In the genomic region with DNA sequence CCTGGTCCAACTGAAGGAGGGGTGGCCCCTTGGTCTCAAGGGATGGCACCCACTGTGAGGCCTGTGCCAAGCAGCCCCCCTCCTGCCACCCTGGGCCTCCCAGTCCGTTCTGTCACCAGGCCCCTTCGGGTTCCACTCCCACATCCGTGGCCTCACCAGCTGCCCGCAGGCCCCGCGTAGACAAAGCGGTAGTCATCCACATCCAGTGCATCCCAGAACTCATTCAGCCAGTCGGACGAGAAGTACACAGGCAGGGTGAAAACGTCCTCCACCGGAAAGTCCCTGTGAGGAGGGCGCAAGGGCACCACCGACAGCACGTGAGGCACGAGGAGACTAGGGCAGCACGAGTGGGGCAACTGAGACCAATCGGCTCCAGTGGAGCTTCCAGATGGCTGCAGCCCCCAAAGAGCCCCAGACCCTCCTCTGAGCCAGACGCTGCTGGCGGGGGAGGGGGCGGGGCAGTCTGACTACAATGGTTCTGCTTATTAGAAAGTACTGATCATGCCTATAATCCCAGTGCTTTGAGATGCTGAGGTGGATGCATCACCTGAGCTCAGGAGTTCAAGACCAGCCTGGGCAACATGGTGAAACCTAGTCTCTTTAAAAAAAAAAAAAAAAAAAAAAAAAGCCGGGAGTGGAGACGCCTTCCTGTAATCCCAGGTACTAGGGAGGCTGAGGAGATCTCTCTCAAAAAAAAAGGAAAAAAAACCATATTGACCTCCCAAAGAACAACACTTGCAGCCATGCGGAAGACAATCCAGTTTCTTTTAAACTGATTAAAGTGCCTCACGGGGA, we compare ENCODE assay signal across 8 cellular contexts. TPM values are rescaled to one million over a fixed set of nuclear protein-coding genes. Genes with fewer than 3 reads are reported as not detected.
A peak's percentile ranks its signal among the peaks of the same experiment; 100 is the strongest.
DNase-seq lines count a peak whose midpoint lies in the region; ATAC-seq and TF ChIP-seq lines count a peak whose summit lies in the region.

No MANE protein-coding gene starts in this region.

- in situ Hi-C loops in gastrocnemius medialis (cut with MboI; ENCODE audit: low sequenced_read_pairs in 4 of 4) = no loop called here

- H3K9me2 ChIP-seq in GM23338 (ENCODE audit: insufficient read depth) = no peaks in the 10 kb centered on the region

- H3K79me2 ChIP-seq in GM23338 (replicated peaks; ENCODE audit: insufficient read depth) = peaks cover 49% of the 10 kb centered on the region

- H3K27me3 ChIP-seq in GM23338 (ENCODE audit: insufficient read depth) (no peaks in the 10 kb centered on the region), WERI-Rb-1 (ENCODE audit: insufficient read depth, low read depth, severe bottlenecking) (no peaks in the 10 kb centered on the region), foreskin keratinocyte (no peaks in the 10 kb centered on the region), gastrocnemius medialis (no peaks in the 10 kb centered on the region)

- no peaks in the 10 kb centered on the region for H3K9me3 ChIP-seq in WERI-Rb-1 (ENCODE audit: severe bottlenecking)
- no peaks in the 10 kb centered on the region for H3K9me3 ChIP-seq in gastrocnemius medialis

- H3K4me2 ChIP-seq in GM23338 = peak overlapping the region; percentile 96

- peaks cover 21% of the 10 kb centered on the region for H3K36me3 Mint-ChIP-seq in GM23338 (ENCODE audit: low read depth)

- intact Hi-C loops in gastrocnemius medialis (cut with DNase I; ENCODE audit: low total_unique reads) = loop anchor here (2.0 kb wide), 1 partner anchor 23 kb away; no protein-coding TSS in a partner anchor

- no peak for TF ChIP-seq CTCF in GM23338 (conservative IDR thresholded peaks at IDR 0.05; ENCODE audit: low read depth in 2 of 2)
- no peak for TF ChIP-seq CTCF in WERI-Rb-1 (IDR thresholded peaks at IDR 0.05; ENCODE audit: low read depth, low read length)
- TF ChIP-seq CTCF in foreskin keratinocyte (conservative IDR thresholded peaks at IDR 0.05) = no peak
- TF ChIP-seq CTCF in gastrocnemius medialis (IDR thresholded peaks at IDR 0.05 in 4 of 5, conservative IDR thresholded peaks at IDR 0.05 in 1 of 5) = no peak

- no peak overlapping the region for H2AFZ ChIP-seq in GM23338

- peaks cover 3% of the 10 kb centered on the region; the same call in 1 of the 2 replicates for H4K20me1 ChIP-seq in GM23338 (replicated peaks; ENCODE audit: insufficient read depth)

- H3K4me3 ChIP-seq in GM23338 (peak overlapping the region; percentile 92), WERI-Rb-1 (ENCODE audit: low read depth, low read length) (peak overlapping the region; percentile 66), gastrocnemius medialis (peak overlapping the region; percentile 88 to 99 (median 98))

- no peaks in the 10 kb centered on the region; the same call in 2 of the 3 replicates for H3K9me3 Mint-ChIP-seq in GM23338

- no peak for ATAC-seq in GM23338
- ATAC-seq in foreskin keratinocyte = peak; percentile 54
- ATAC-seq in gastrocnemius medialis = no peak
- no peak for ATAC-seq in GM21576 (IDR thresholded peaks at IDR 0.05; ENCODE audit: unreplicated experiment)
- ATAC-seq in GM18498 (IDR thresholded peaks at IDR 0.05; ENCODE audit: unreplicated experiment) = no peak
- ATAC-seq in HG03521 (IDR thresholded peaks at IDR 0.05; ENCODE audit: unreplicated experiment) = no peak

- peak overlapping the region; percentile 95 for H3K4me3 Mint-ChIP-seq in GM23338

- H3K4me1 ChIP-seq in GM23338 (ENCODE audit: insufficient read depth) (peaks cover 15% of the 10 kb centered on the region; the same call in 1 of the 2 replicates), foreskin keratinocyte (peaks cover 4% of the 10 kb centered on the region), gastrocnemius medialis (peaks cover 27 to 35% of the 10 kb centered on the region in 2 donors)

- peaks cover 19% of the 10 kb centered on the region for H3K4me1 Mint-ChIP-seq in GM23338

- no peak overlapping the region for H3K27ac ChIP-seq in GM23338 (ENCODE audit: low read depth)
- no peak overlapping the region for H3K27ac ChIP-seq in WERI-Rb-1
- H3K27ac ChIP-seq in foreskin keratinocyte = peak overlapping the region; percentile 59
- H3K27ac ChIP-seq in gastrocnemius medialis = peak overlapping the region; percentile 90 to 97 (median 94)

- peak overlapping the region; percentile 88 for H3K27ac Mint-ChIP-seq in GM23338

- DNase-seq in GM23338 (ENCODE audit: low spot score) = no peak
- no peak for DNase-seq in WERI-Rb-1
- DNase-seq in foreskin keratinocyte = peak in 1 of 2 donors; percentile 42
- DNase-seq in gastrocnemius medialis = no peak
- DNase-seq in NCI-H510A treated with DMSO at 0.1 percent for 48 hours (lab: John Stamatoyannopoulos, UW) = no peak

- H3K27me3 Mint-ChIP-seq in GM23338 (ENCODE audit: insufficient read depth, low read depth, poor library complexity) = peaks cover 12% of the 10 kb centered on the region

- no peak for TF ChIP-seq POLR2A in gastrocnemius medialis (IDR thresholded peaks at IDR 0.05)

- H3K36me3 ChIP-seq in GM23338 (ENCODE audit: insufficient read depth) (no peaks in the 10 kb centered on the region), WERI-Rb-1 (no peaks in the 10 kb centered on the region), gastrocnemius medialis (peaks cover 0 to 27% of the 10 kb centered on the region in 2 donors)

- H3F3A ChIP-seq in GM23338 (replicated peaks; ENCODE audit: low read depth) = 0 out of 2 replicates have a peak, but pooled peaks cover 7% of the 10 kb centered on the region

TF ChIP-seq in GM23338, 12 proteins besides CTCF, POLR2A, EP300 and RAD21 (continues in another document):
- TF ChIP-seq, protein P1, sequence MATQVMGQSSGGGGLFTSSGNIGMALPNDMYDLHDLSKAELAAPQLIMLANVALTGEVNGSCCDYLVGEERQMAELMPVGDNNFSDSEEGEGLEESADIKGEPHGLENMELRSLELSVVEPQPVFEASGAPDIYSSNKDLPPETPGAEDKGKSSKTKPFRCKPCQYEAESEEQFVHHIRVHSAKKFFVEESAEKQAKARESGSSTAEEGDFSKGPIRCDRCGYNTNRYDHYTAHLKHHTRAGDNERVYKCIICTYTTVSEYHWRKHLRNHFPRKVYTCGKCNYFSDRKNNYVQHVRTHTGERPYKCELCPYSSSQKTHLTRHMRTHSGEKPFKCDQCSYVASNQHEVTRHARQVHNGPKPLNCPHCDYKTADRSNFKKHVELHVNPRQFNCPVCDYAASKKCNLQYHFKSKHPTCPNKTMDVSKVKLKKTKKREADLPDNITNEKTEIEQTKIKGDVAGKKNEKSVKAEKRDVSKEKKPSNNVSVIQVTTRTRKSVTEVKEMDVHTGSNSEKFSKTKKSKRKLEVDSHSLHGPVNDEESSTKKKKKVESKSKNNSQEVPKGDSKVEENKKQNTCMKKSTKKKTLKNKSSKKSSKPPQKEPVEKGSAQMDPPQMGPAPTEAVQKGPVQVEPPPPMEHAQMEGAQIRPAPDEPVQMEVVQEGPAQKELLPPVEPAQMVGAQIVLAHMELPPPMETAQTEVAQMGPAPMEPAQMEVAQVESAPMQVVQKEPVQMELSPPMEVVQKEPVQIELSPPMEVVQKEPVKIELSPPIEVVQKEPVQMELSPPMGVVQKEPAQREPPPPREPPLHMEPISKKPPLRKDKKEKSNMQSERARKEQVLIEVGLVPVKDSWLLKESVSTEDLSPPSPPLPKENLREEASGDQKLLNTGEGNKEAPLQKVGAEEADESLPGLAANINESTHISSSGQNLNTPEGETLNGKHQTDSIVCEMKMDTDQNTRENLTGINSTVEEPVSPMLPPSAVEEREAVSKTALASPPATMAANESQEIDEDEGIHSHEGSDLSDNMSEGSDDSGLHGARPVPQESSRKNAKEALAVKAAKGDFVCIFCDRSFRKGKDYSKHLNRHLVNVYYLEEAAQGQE (IDR thresholded peaks at IDR 0.05; ENCODE audit: unreplicated experiment) = no peak
- TF ChIP-seq EZH2phosphoT487 (IDR thresholded peaks at IDR 0.05; ENCODE audit: unreplicated experiment) (no peak), ZNF114 (CRISPR knock-in tag; IDR thresholded peaks at IDR 0.05) (no peak), CREB1 (CRISPR knock-in tag; IDR thresholded peaks at IDR 0.05; ENCODE audit: low read depth) (no peak), JUNB (IDR thresholded peaks at IDR 0.05; ENCODE audit: unreplicated experiment) (no peak), POLR2AphosphoS5 (IDR thresholded peaks at IDR 0.05; ENCODE audit: low read depth) (no peak)

RNA-seq across cellular contexts. Expression of a gene that starts 1.2 kb away (rescaled TPM):
- total RNA-seq in GM23338 (2014; rRNA removed; shearing (Covaris generic)) = 17.7 and 17.9 TPM in 2 replicates
- polyA plus RNA-seq in GM23338 (2016; fragmentation: Nextera tagmentation; extraction: Ambion mirVana) (11.5 and 11.6 TPM in 2 replicates), foreskin keratinocyte (23.6 and 24.6 TPM in 2 replicates)
- total RNA-seq in foreskin keratinocyte (24.2 and 26.2 TPM in 2 replicates), gastrocnemius medialis (10 to 100 TPM in 3 of 4 donors, 1 to 10 TPM in 1; 9.2 to 21.6 (median 19.9) TPM)

RNA-seq across cellular contexts. Expression of a gene that starts 1.3 kb away (rescaled TPM):
- total RNA-seq in GM23338 (2014; rRNA removed; shearing (Covaris generic)) = 48.0 and 51.8 TPM in 2 replicates
- polyA plus RNA-seq in GM23338 (2016; fragmentation: Nextera tagmentation; extraction: Ambion mirVana) (17.8 and 19.5 TPM in 2 replicates), foreskin keratinocyte (25.1 and 27.0 TPM in 2 replicates)
- total RNA-seq in foreskin keratinocyte (30.9 and 33.1 TPM in 2 replicates), gastrocnemius medialis (10 to 100 TPM; 30.2 to 42.7 (median 37.9) TPM)

Comparison
In these comparisons a context has a peak if more than half of its experiments do, and no peak if none do; other contexts are left out.
1. H3K27ac ChIP-seq: peak in foreskin keratinocyte (single experiment) and gastrocnemius medialis (4 of 4); none in GM23338 (single experiment) and WERI-Rb-1 (single experiment).
2. Peak in every context shown above with its lines, with median percentiles within 50 percentile points of each other: H3K4me3 ChIP-seq.